Comparison of ENCODE assay signal across 15 cellular contexts in genomic region chrX:70087857-70088256, GRCh38. TPM values are rescaled to one million over a fixed set of nuclear protein-coding genes. Genes with fewer than 3 reads are reported as not detected.
A peak's percentile ranks its signal among the peaks of the same experiment; 100 is the strongest.
DNase-seq lines count a peak whose midpoint lies in the region; ATAC-seq and TF ChIP-seq lines count a peak whose summit lies in the region.
"Had no signal": no experiment of that assay in that cellular context is flagged by ENCODE, and none has a peak within 500 bp of the region (broad histone marks: within the 10 kb centered on the region; RNA-seq: fewer than 3 reads in every experiment).

No MANE protein-coding gene starts in this region.

- peak; percentile 3 for DNase-seq in NCI-H1092 treated with DMSO at 0.1 percent for 48 hours (lab: John Stamatoyannopoulos, UW)
- no peak for DNase-seq in NCI-H1092 (lab: John Stamatoyannopoulos, UW)
- peak; percentile 35 for DNase-seq in NCI-H510A (lab: John Stamatoyannopoulos, UW)
- peak; percentile 40 for DNase-seq in epithelial cell of esophagus (ENCODE audit: low read depth)
- DNase-seq in NCI-H1694 (lab: John Stamatoyannopoulos, UW): no peak
- DNase-seq in lower leg skin (ENCODE audit: low spot score in 2 of 2): no peak
- DNase-seq: GDM1, GOT3, immature natural killer cell, Karpas-422 had no signal

- intact Hi-C loops in lower leg skin (cut with DNase I; ENCODE audit: low total_unique reads): no loop called here

- no peak for TF ChIP-seq POLR2A in lower leg skin (IDR thresholded peaks at IDR 0.05)

- no peak for TF ChIP-seq CTCF in epithelial cell of esophagus (IDR thresholded peaks at IDR 0.05; ENCODE audit: insufficient read depth, low read depth, low read length, missing control alignments)
- no peak for TF ChIP-seq CTCF in nephron (IDR thresholded peaks at IDR 0.05; ENCODE audit: unreplicated experiment in 3 of 3)
- no peak for TF ChIP-seq CTCF in lower leg skin (IDR thresholded peaks at IDR 0.05)

- H3K27me3 Mint-ChIP-seq in nephron (ENCODE audit: low read depth): no peaks in the 10 kb centered on the region
- H3K27me3 Mint-ChIP-seq: stimulated activated memory B cell treated with anti-CD40 and anti-IgM and Interleukin-4, amounts not matched to agents 10 μg/mL and 1 μg/mL and 100 μg/mL, for 72 hours had no signal

- H3K4me3 ChIP-seq in epithelial cell of esophagus (ENCODE audit: low read length) (no peak overlapping the region), lower leg skin (ENCODE audit: low read depth, poor library complexity, severe bottlenecking) (no peak overlapping the region)

- H3K36me3 Mint-ChIP-seq in nephron (ENCODE audit: low read depth): no peaks in the 10 kb centered on the region
- H3K36me3 Mint-ChIP-seq: immature natural killer cell; stimulated activated memory B cell treated with anti-CD40 and anti-IgM and Interleukin-4, amounts not matched to agents 10 μg/mL and 1 μg/mL and 100 μg/mL, for 72 hours had no signal

- peak overlapping the region in 2 of 3 experiments; percentile 0 to 30 for H3K27ac Mint-ChIP-seq in nephron
- H3K27ac Mint-ChIP-seq: immature natural killer cell; stimulated activated memory B cell treated with anti-CD40 and anti-IgM and Interleukin-4, amounts not matched to agents 10 μg/mL and 1 μg/mL and 100 μg/mL, for 72 hours; T-helper 1 cell treated with Interleukin-12 subunit alpha and Interleukin-12 subunit beta and Interleukin-4 antibody, amounts not matched to agents 30 μg/mL and 1 μg/mL, for 36 hours had no signal

- H3K4me3 Mint-ChIP-seq in nephron: no peak overlapping the region
- H3K4me3 Mint-ChIP-seq: immature natural killer cell; stimulated activated memory B cell treated with anti-CD40 and anti-IgM and Interleukin-4, amounts not matched to agents 10 μg/mL and 1 μg/mL and 100 μg/mL, for 72 hours; T-helper 1 cell treated with Interleukin-12 subunit alpha and Interleukin-12 subunit beta and Interleukin-4 antibody, amounts not matched to agents 30 μg/mL and 1 μg/mL, for 36 hours had no signal

- 58 to 60% methylated on average over 3 of the region's 3 CpGs for WGBS in lower leg skin, 2 donors

- H3K4me1 Mint-ChIP-seq in nephron: peaks cover 12% of the 10 kb centered on the region
- H3K4me1 Mint-ChIP-seq: immature natural killer cell; stimulated activated memory B cell treated with anti-CD40 and anti-IgM and Interleukin-4, amounts not matched to agents 10 μg/mL and 1 μg/mL and 100 μg/mL, for 72 hours had no signal

- ATAC-seq in GM18520 (IDR thresholded peaks at IDR 0.05; ENCODE audit: unreplicated experiment): no peak
- ATAC-seq: stimulated activated memory B cell treated with anti-CD40 and anti-IgM and Interleukin-4, amounts not matched to agents 10 μg/mL and 1 μg/mL and 100 μg/mL, for 72 hours had no signal

- H3K9me3 Mint-ChIP-seq in nephron: peaks cover 2% of the 10 kb centered on the region
- H3K9me3 Mint-ChIP-seq: immature natural killer cell; stimulated activated memory B cell treated with anti-CD40 and anti-IgM and Interleukin-4, amounts not matched to agents 10 μg/mL and 1 μg/mL and 100 μg/mL, for 72 hours; T-helper 1 cell treated with Interleukin-12 subunit alpha and Interleukin-12 subunit beta and Interleukin-4 antibody, amounts not matched to agents 30 μg/mL and 1 μg/mL, for 36 hours had no signal

RNA-seq across cellular contexts. Expression of gene OTUD6A, which starts 25.6 kb away (rescaled TPM):
- not detected for total RNA-seq in lower leg skin
- total RNA-seq: activated CD8-positive, alpha-beta memory T cell treated with anti-CD3 and anti-CD28 coated beads for 36 hours had no signal

RNA-seq across cellular contexts. Expression of gene AWAT2, which starts 38.1 kb away (rescaled TPM):
- 10 to 100 TPM in 2 of 4 donors, 1 to 10 TPM in 1, under 1 TPM in 1; 0.88 to 10.8 (median 6.3) TPM for total RNA-seq in lower leg skin
- total RNA-seq: activated CD8-positive, alpha-beta memory T cell treated with anti-CD3 and anti-CD28 coated beads for 36 hours had no signal

RNA-seq across cellular contexts. Expression of gene IGBP1, which starts 45.4 kb away (rescaled TPM):
- total RNA-seq in lower leg skin: 10 to 100 TPM; 74.1 to 97.1 (median 87.1) TPM

Comparison
In these comparisons a context has a peak if more than half of its experiments do, and no peak if none do; other contexts are left out.
1. DNase-seq: peak in NCI-H1092 treated with DMSO at 0.1 percent for 48 hours (single experiment), NCI-H510A (single experiment) and epithelial cell of esophagus (single experiment); none in NCI-H1092 (single experiment), NCI-H1694 (single experiment) and lower leg skin (0 of 2).